In the genomic region with DNA sequence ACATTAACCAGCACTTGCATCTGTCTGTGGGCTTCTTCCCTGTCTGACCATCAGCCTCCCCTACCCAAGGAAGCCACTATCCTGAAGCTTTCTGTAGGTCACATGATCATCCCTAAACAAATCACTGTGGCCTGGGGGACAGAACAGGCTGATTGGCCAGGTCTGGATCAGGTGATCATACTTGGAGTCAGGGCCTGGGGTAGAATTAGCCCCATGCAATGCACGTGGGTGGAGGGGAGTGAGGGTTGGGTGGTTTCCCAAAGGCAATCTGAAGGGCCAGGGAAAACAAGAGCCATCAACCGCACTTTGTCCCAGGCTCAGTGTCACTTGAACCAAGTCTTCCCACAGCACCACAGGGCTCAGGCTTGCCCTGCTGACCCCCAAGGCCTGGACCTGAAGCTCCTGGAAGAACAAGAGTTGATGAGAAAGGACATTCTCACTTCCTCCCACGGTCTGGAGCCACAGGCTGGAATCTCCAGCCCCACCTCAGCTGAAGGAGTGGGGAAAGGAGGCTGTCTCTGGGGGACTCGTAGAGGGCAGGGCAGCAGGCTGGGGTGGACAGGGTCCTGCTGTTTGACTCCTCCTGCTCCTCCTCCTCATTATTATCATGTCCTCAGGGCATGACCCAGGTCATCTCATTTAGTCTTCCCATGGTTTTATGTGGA, we compare ENCODE assay signal across 9 cellular contexts.
"Had no signal": no experiment of that assay in that cellular context is flagged by ENCODE, and none has a peak within 500 bp of the region (broad histone marks: within the 10 kb centered on the region; RNA-seq: fewer than 3 reads in every experiment).

No MANE protein-coding gene starts in this region.

- H3K36me3 Mint-ChIP-seq: activated naive CD4-positive, alpha-beta T cell treated with anti-CD3 and anti-CD28 coated beads, Interleukin-2, amount 10 ng/mL, durations not matched to agents 7 days and 5 days; natural killer cell treated with Interleukin-12 subunit alpha and Interleukin-12 subunit beta and Interleukin-15 and Interleukin-18, amount 100 ng/mL, for 72 hours; type B pancreatic cell had no signal

- H3K9me3 ChIP-seq: ascending aorta, breast epithelium had no signal

- H3K4me3 Mint-ChIP-seq: activated naive CD4-positive, alpha-beta T cell treated with anti-CD3 and anti-CD28 coated beads, Interleukin-2, amount 10 ng/mL, durations not matched to agents 7 days and 5 days; endodermal cell; natural killer cell treated with Interleukin-12 subunit alpha and Interleukin-12 subunit beta and Interleukin-15 and Interleukin-18, amount 100 ng/mL, for 72 hours; stimulated activated naive CD8-positive, alpha-beta T cell treated with anti-CD3 and anti-CD28 coated beads, Interleukin-15, amount 100 ng/mL, for 72 hours; type B pancreatic cell had no signal

- H3K27ac ChIP-seq: ascending aorta, breast epithelium had no signal

- H3K4me1 ChIP-seq: ascending aorta, breast epithelium had no signal

- DNase-seq: activated naive CD4-positive, alpha-beta T cell treated with anti-CD3 and anti-CD28 coated beads, Interleukin-2, amount 10 ng/mL, durations not matched to agents 7 days and 5 days; dermis blood vessel endothelial cell; endodermal cell; stimulated activated naive CD8-positive, alpha-beta T cell treated with anti-CD3 and anti-CD28 coated beads, Interleukin-15, amount 100 ng/mL, for 72 hours had no signal

- H3K4me3 ChIP-seq: ascending aorta, breast epithelium had no signal

- H3K4me1 Mint-ChIP-seq: endodermal cell had no signal

- H3K9me3 Mint-ChIP-seq: activated naive CD4-positive, alpha-beta T cell treated with anti-CD3 and anti-CD28 coated beads, Interleukin-2, amount 10 ng/mL, durations not matched to agents 7 days and 5 days; activated T-helper 2 cell treated with anti-CD3 and anti-CD28 coated beads, Interferon-gamma antibody, Interleukin-2, Interleukin-4, amounts not matched to agents 10 μg/mL and 5 μg/mL and 100 μg/mL, durations not matched to agents 14 hours and 24 hours and 36 hours; endodermal cell; natural killer cell treated with Interleukin-12 subunit alpha and Interleukin-12 subunit beta and Interleukin-15 and Interleukin-18, amount 100 ng/mL, for 72 hours; stimulated activated naive CD8-positive, alpha-beta T cell treated with anti-CD3 and anti-CD28 coated beads, Interleukin-15, amount 100 ng/mL, for 72 hours; type B pancreatic cell had no signal

- H3K27me3 ChIP-seq: ascending aorta, breast epithelium had no signal

- H3K27ac Mint-ChIP-seq: activated T-helper 2 cell treated with anti-CD3 and anti-CD28 coated beads, Interferon-gamma antibody, Interleukin-2, Interleukin-4, amounts not matched to agents 10 μg/mL and 5 μg/mL and 100 μg/mL, durations not matched to agents 14 hours and 24 hours and 36 hours; endodermal cell; natural killer cell treated with Interleukin-12 subunit alpha and Interleukin-12 subunit beta and Interleukin-15 and Interleukin-18, amount 100 ng/mL, for 72 hours; type B pancreatic cell had no signal

- H3K36me3 ChIP-seq: ascending aorta, breast epithelium had no signal
